ENCODE assay signal across 9 cellular contexts in genomic region chr14:54489731-54490447, GRCh38. TPM values are rescaled to one million over a fixed set of nuclear protein-coding genes. Genes with fewer than 3 reads are reported as not detected.
DNase-seq lines count a peak whose midpoint lies in the region; ATAC-seq and TF ChIP-seq lines count a peak whose summit lies in the region.
"Had no signal": no experiment of that assay in that cellular context is flagged by ENCODE, and none has a peak within 500 bp of the region (broad histone marks: within the 10 kb centered on the region; RNA-seq: fewer than 3 reads in every experiment).

No MANE protein-coding gene starts in this region.

- peaks cover 4% of the 10 kb centered on the region for H3K27me3 Mint-ChIP-seq in activated naive CD8-positive, alpha-beta T cell treated with anti-CD3 and anti-CD28 coated beads, Interleukin-2, amount 50 U/mL, for 24 hours
- H3K27me3 Mint-ChIP-seq in memory B cell = no peaks in the 10 kb centered on the region

- H3K4me1 ChIP-seq in heart left ventricle (peaks cover 0 to 50% (median 26%) of the 10 kb centered on the region in 12 donors), upper lobe of right lung (peaks cover 12% of the 10 kb centered on the region)

- WGBS in heart left ventricle, 4 donors = 95 to 96% (median 96%) methylated on average over 4 of the region's 4 CpGs

- peak overlapping the region; percentile 91 for H3K27ac Mint-ChIP-seq in activated naive CD8-positive, alpha-beta T cell treated with anti-CD3 and anti-CD28 coated beads, Interleukin-2, amount 50 U/mL, for 24 hours
- H3K27ac Mint-ChIP-seq in memory B cell = peak overlapping the region; percentile 90

- H3K27me3 ChIP-seq in heart left ventricle (no peaks in the 10 kb centered on the region), upper lobe of right lung (no peaks in the 10 kb centered on the region)

- ATAC-seq in heart left ventricle = no peak
- no peak for ATAC-seq in Right ventricle myocardium inferior
- no peak for ATAC-seq in activated naive CD8-positive, alpha-beta T cell treated with anti-CD3 and anti-CD28 coated beads, Interleukin-2, amount 50 U/mL, for 24 hours
- ATAC-seq in memory B cell (ENCODE audit: low read depth) = no peak
- no peak for ATAC-seq in upper lobe of right lung
- no peak for ATAC-seq in HG03045 (IDR thresholded peaks at IDR 0.05; ENCODE audit: unreplicated experiment)
- ATAC-seq in GM19035 (IDR thresholded peaks at IDR 0.05; ENCODE audit: unreplicated experiment) = no peak

- no peak for TF ChIP-seq POLR2A in heart left ventricle (IDR thresholded peaks at IDR 0.05)

- DNase-seq in heart left ventricle (no peak), Right ventricle myocardium inferior (ENCODE audit: missing footprints) (no peak), memory B cell (ENCODE audit: low spot score in 2 of 2) (no peak), upper lobe of right lung (no peak), NK-92 (lab: John Stamatoyannopoulos, UW; ENCODE audit: unreplicated experiment) (no peak)
- no peak for DNase-seq in activated naive CD8-positive, alpha-beta T cell treated with anti-CD3 and anti-CD28 coated beads, Interleukin-2, amount 50 U/mL, for 24 hours
- DNase-seq: SHP77 treated with DMSO at 0.1 percent for 48 hours had no signal

- H3K27ac ChIP-seq in heart left ventricle = peak overlapping the region in 11 of 12 donors; percentile 87 to 99 (median 96)
- H3K27ac ChIP-seq in upper lobe of right lung = peak overlapping the region; percentile 94

- peak overlapping the region; percentile 89 for H3K4me3 Mint-ChIP-seq in activated naive CD8-positive, alpha-beta T cell treated with anti-CD3 and anti-CD28 coated beads, Interleukin-2, amount 50 U/mL, for 24 hours
- peak overlapping the region; percentile 93 for H3K4me3 Mint-ChIP-seq in memory B cell

- H3K4me3 ChIP-seq in heart left ventricle (peak overlapping the region in 9 of 12 donors; percentile 62 to 95 (median 82)), upper lobe of right lung (peak overlapping the region; percentile 89)

- TF ChIP-seq CTCF in heart left ventricle (IDR thresholded peaks at IDR 0.05) (no peak), upper lobe of right lung (IDR thresholded peaks at IDR 0.05) (no peak)

- peaks cover 45% of the 10 kb centered on the region for H3K4me1 Mint-ChIP-seq in activated naive CD8-positive, alpha-beta T cell treated with anti-CD3 and anti-CD28 coated beads, Interleukin-2, amount 50 U/mL, for 24 hours
- H3K4me1 Mint-ChIP-seq in memory B cell = peaks cover 29% of the 10 kb centered on the region

- H3K9me3 ChIP-seq in heart left ventricle (no peaks in the 10 kb centered on the region), upper lobe of right lung (no peaks in the 10 kb centered on the region)

- peaks cover 11% of the 10 kb centered on the region for H3K36me3 Mint-ChIP-seq in activated naive CD8-positive, alpha-beta T cell treated with anti-CD3 and anti-CD28 coated beads, Interleukin-2, amount 50 U/mL, for 24 hours (ENCODE audit: low read depth)
- peaks cover 3% of the 10 kb centered on the region for H3K36me3 Mint-ChIP-seq in memory B cell

- intact Hi-C loops in heart left ventricle (cut with DNase I) = loop anchor here in 4 of 10 donors (1.0 to 5.0 kb wide), 3 partner anchors 19 to 48 kb away; partner anchors contain the start of genes CNIH1 (in 3 of the 4) and CGRRF1 (in 2 of the 4)
- intact Hi-C loops in Right ventricle myocardium inferior (cut with DNase I) = loop anchor here (2.0 kb wide), 1 partner anchor 49 kb away; the partner anchor contains the start of gene CNIH1
- intact Hi-C loops in upper lobe of right lung (cut with DNase I) = no loop called here

- no peaks in the 10 kb centered on the region for H3K9me3 Mint-ChIP-seq in activated naive CD8-positive, alpha-beta T cell treated with anti-CD3 and anti-CD28 coated beads, Interleukin-2, amount 50 U/mL, for 24 hours
- H3K9me3 Mint-ChIP-seq in memory B cell = no peaks in the 10 kb centered on the region

- H3K36me3 ChIP-seq in heart left ventricle = no peaks in the 10 kb centered on the region
- no peaks in the 10 kb centered on the region for H3K36me3 ChIP-seq in upper lobe of right lung

RNA-seq across cellular contexts. Expression of gene GMFB, which starts 1.1 kb away (rescaled TPM):
- total RNA-seq in heart left ventricle = 10 to 100 TPM; 18.8 to 35.8 (median 26.9) TPM
- 10 to 100 TPM in 1 of 2 donors, 1 to 10 TPM in 1; 5.0 to 20.4 TPM for polyA plus RNA-seq in heart left ventricle
- 24.9 TPM for total RNA-seq in Right ventricle myocardium inferior
- total RNA-seq in upper lobe of right lung = 52.9 TPM

RNA-seq across cellular contexts. Expression of gene CGRRF1, which starts 19.8 kb away (rescaled TPM):
- total RNA-seq in heart left ventricle = 10 to 100 TPM; 10.6 to 28.2 (median 16.6) TPM
- 10 to 100 TPM; 15.7 to 17.7 TPM for polyA plus RNA-seq in heart left ventricle
- 16.2 TPM for total RNA-seq in Right ventricle myocardium inferior
- total RNA-seq in upper lobe of right lung = 22.5 TPM

RNA-seq across cellular contexts. Expression of gene CNIH1, which starts 48.7 kb away (rescaled TPM):
- 100 to 1,000 TPM in 3 of 9 donors, 10 to 100 TPM in 6; 71.5 to 143 (median 94.5) TPM for total RNA-seq in heart left ventricle
- polyA plus RNA-seq in heart left ventricle = 100 to 1,000 TPM in 1 of 2 donors, 10 to 100 TPM in 1; 40.3 to 190 TPM
- 86.8 TPM for total RNA-seq in Right ventricle myocardium inferior
- total RNA-seq in upper lobe of right lung = 94.0 TPM
